Comparison of ENCODE assay signal across 20 cellular contexts in genomic region chr3:42224658-42225421, GRCh38. TPM values are rescaled to one million over a fixed set of nuclear protein-coding genes. Genes with fewer than 3 reads are reported as not detected.
DNase-seq lines count a peak whose midpoint lies in the region; ATAC-seq and TF ChIP-seq lines count a peak whose summit lies in the region.
"Had no signal": no experiment of that assay in that cellular context is flagged by ENCODE, and none has a peak within 500 bp of the region (broad histone marks: within the 10 kb centered on the region; RNA-seq: fewer than 3 reads in every experiment).

No MANE protein-coding gene starts in this region.

- ATAC-seq in HG03039 (IDR thresholded peaks at IDR 0.05; ENCODE audit: unreplicated experiment) (no peak), HG02610 (IDR thresholded peaks at IDR 0.05; ENCODE audit: unreplicated experiment) (no peak)
- ATAC-seq: activated naive CD4-positive, alpha-beta T cell treated with anti-CD3 and anti-CD28 coated beads, Interleukin-2, amount 50 U/mL, for 72 hours; GM23338; naive thymus-derived CD4-positive, alpha-beta T cell had no signal

- DNase-seq in HCEC 1CT (peak; percentile 35), right atrium auricular region (ENCODE audit: low spot score) (no peak), dermis blood vessel endothelial cell (no peak), SW480 (ENCODE audit: low spot score) (no peak)
- DNase-seq: activated CD4-positive, alpha-beta T cell treated with anti-CD3 and anti-CD28 coated beads, Interleukin-2, amount 50 U/mL, for 1 hour; activated T-cell treated with anti-CD3 and anti-CD28 coated beads for 4 hours; effector memory CD4-positive, alpha-beta T cell; naive thymus-derived CD4-positive, alpha-beta T cell; NCI-H1436 treated with DMSO at 0.1 percent for 48 hours; NCI-H345; SK-N-SH had no signal

- H3K27me3 Mint-ChIP-seq in brain = peaks cover 3% of the 10 kb centered on the region

- H3K36me3 ChIP-seq in right atrium auricular region = peaks cover 33% of the 10 kb centered on the region
- peaks cover 24 to 36% (median 28%) of the 10 kb centered on the region in 3 donors for H3K36me3 ChIP-seq in skeletal muscle tissue (ENCODE audit: control insufficient read depth in 3 of 3, insufficient read depth in 3 of 3, low read length in 3 of 3)

- H3K36me3 Mint-ChIP-seq in brain = peaks cover 57% of the 10 kb centered on the region

- H3K4me3 ChIP-seq in right atrium auricular region (no peak overlapping the region), skeletal muscle tissue (ENCODE audit: low read length in 3 of 3) (peak overlapping the region in 2 of 3 donors; percentile 8 to 12)
- H3K4me3 ChIP-seq: GM23338 had no signal

- no peak overlapping the region for H3K9ac ChIP-seq in skeletal muscle tissue (ENCODE audit: low read depth in 1 of 3, low read length in 3 of 3)
- H3K9ac ChIP-seq: SK-N-SH had no signal

- no peak for TF ChIP-seq CTCF in brain (conservative IDR thresholded peaks at IDR 0.05)
- TF ChIP-seq CTCF in right atrium auricular region (IDR thresholded peaks at IDR 0.05) = no peak

- H3K27ac Mint-ChIP-seq in brain = peak overlapping the region in 3 of 5 experiments; percentile 28 to 56 (median 48)
- H3K27ac Mint-ChIP-seq: activated naive CD4-positive, alpha-beta T cell treated with anti-CD3 and anti-CD28 coated beads, Interleukin-2, amount 50 U/mL, for 72 hours; GM23338 had no signal

- H3K9me3 Mint-ChIP-seq in brain = no peaks in the 10 kb centered on the region
- H3K9me3 Mint-ChIP-seq: activated naive CD4-positive, alpha-beta T cell treated with anti-CD3 and anti-CD28 coated beads, Interleukin-2, amount 50 U/mL, for 72 hours; GM23338; naive thymus-derived CD4-positive, alpha-beta T cell had no signal

- no peak overlapping the region for H3K4me3 Mint-ChIP-seq in brain
- H3K4me3 Mint-ChIP-seq: GM23338; naive thymus-derived CD4-positive, alpha-beta T cell had no signal

- H3K9me3 ChIP-seq in right atrium auricular region = no peaks in the 10 kb centered on the region
- no peaks in the 10 kb centered on the region for H3K9me3 ChIP-seq in skeletal muscle tissue (ENCODE audit: control insufficient read depth in 3 of 3, low read length in 3 of 3)
- H3K9me3 ChIP-seq: SK-N-SH had no signal

- H3K27ac ChIP-seq in right atrium auricular region = peak overlapping the region; percentile 46 to 51
- H3K27ac ChIP-seq in skeletal muscle tissue (ENCODE audit: low read depth, low read length) = peak overlapping the region; percentile 60

- H3K27me3 ChIP-seq in right atrium auricular region (no peaks in the 10 kb centered on the region), skeletal muscle tissue (ENCODE audit: control insufficient read depth in 3 of 3, insufficient read depth in 3 of 3, low read length in 3 of 3) (no peaks in the 10 kb centered on the region)

- H3K4me1 Mint-ChIP-seq in brain = peaks cover 6% of the 10 kb centered on the region

- H3K4me1 ChIP-seq in right atrium auricular region (peaks cover 0 to 11% of the 10 kb centered on the region in 2 donors), skeletal muscle tissue (ENCODE audit: control insufficient read depth in 3 of 3, insufficient read depth in 3 of 3, low read length in 3 of 3) (peaks cover 0 to 19% (median 17%) of the 10 kb centered on the region in 3 donors)

RNA-seq across cellular contexts. Expression of gene CCK, which starts 41.1 kb away (rescaled TPM):
- 71.6 TPM for polyA plus RNA-seq in brain (ENCODE audit: insufficient read depth, low read depth, low replicate concordance)
- total RNA-seq in right atrium auricular region = not detected
- 7.8 TPM for total RNA-seq in skeletal muscle tissue
- total RNA-seq in dermis blood vessel endothelial cell = not detected in 2 replicates
- total RNA-seq: activated naive CD4-positive, alpha-beta T cell treated with anti-CD3 and anti-CD28 coated beads, Interleukin-2, amount 50 U/mL, for 72 hours; G401; LHCN-M2; naive thymus-derived CD4-positive, alpha-beta T cell had no signal
- polyA plus RNA-seq: liver; naive thymus-derived CD4-positive, alpha-beta T cell; SK-N-SH had no signal

Comparison
In these comparisons a context has a peak if more than half of its experiments do, and no peak if none do; other contexts are left out.
1. H3K4me3 ChIP-seq: peak in skeletal muscle tissue (2 of 3); none in right atrium auricular region (0 of 2).